ENCODE assay signal across 16 cellular contexts in genomic region chr1:70361727-70362413, GRCh38. TPM values are rescaled to one million over a fixed set of nuclear protein-coding genes. Genes with fewer than 3 reads are reported as not detected.
DNase-seq lines count a peak whose midpoint lies in the region; ATAC-seq and TF ChIP-seq lines count a peak whose summit lies in the region.
"Had no signal": no experiment of that assay in that cellular context is flagged by ENCODE, and none has a peak within 500 bp of the region (broad histone marks: within the 10 kb centered on the region; RNA-seq: fewer than 3 reads in every experiment).

No MANE protein-coding gene starts in this region.

- H3K4me1 Mint-ChIP-seq in endothelial cell (ENCODE audit: unreplicated experiment): peaks cover 21% of the 10 kb centered on the region

- no peaks in the 10 kb centered on the region for H3K36me3 Mint-ChIP-seq in endothelial cell (ENCODE audit: low read depth, unreplicated experiment)

- H3K9me3 ChIP-seq in IMR-90 (ENCODE audit: control insufficient read depth, insufficient read depth, low read length) (no peaks in the 10 kb centered on the region), neural cell (ENCODE audit: low read length) (no peaks in the 10 kb centered on the region)
- H3K9me3 ChIP-seq: body of pancreas, psoas muscle had no signal

- H3K27me3 ChIP-seq in IMR-90 (ENCODE audit: control insufficient read depth, insufficient read depth, low read length) (no peaks in the 10 kb centered on the region), neural cell (ENCODE audit: insufficient read depth, low read depth, low read length) (no peaks in the 10 kb centered on the region)
- H3K27me3 ChIP-seq: body of pancreas had no signal

- H3K4ac ChIP-seq in IMR-90 (ENCODE audit: low read depth, low read length): no peak overlapping the region

- no peak overlapping the region for H2AK9ac ChIP-seq in IMR-90 (replicated peaks; ENCODE audit: low read depth, low read length, poor library complexity)

- H3K4me3 ChIP-seq in IMR-90 (ENCODE audit: insufficient read depth, low read depth, low read length) (no peak overlapping the region), neural cell (ENCODE audit: low read length) (peak overlapping the region; percentile 57)
- H3K4me3 ChIP-seq: body of pancreas, K562, psoas muscle had no signal

- TF ChIP-seq RAD21 in IMR-90 (IDR thresholded peaks at IDR 0.05; ENCODE audit: low read length) (no peak), neural cell (conservative IDR thresholded peaks at IDR 0.05) (peak; percentile 17)

- H3K36me3 ChIP-seq in IMR-90 (ENCODE audit: control insufficient read depth, insufficient read depth, low read length): peaks cover 2% of the 10 kb centered on the region; the same call in 1 of the 2 replicates
- no peaks in the 10 kb centered on the region for H3K36me3 ChIP-seq in neural cell (ENCODE audit: insufficient read depth, low read length)

- H4K8ac ChIP-seq in IMR-90 (ENCODE audit: low read depth in 2 of 2, low read length in 2 of 2): no peak overlapping the region

- H3K9me2 ChIP-seq in neural cell (ENCODE audit: insufficient read depth, low read length): no peaks in the 10 kb centered on the region

- intact Hi-C loops in IMR-90 (cut with micrococcal nuclease): no loop called here

- CTCF ChIA-PET in IMR-90 (lab: Yijun Ruan, JAX): no interaction called here

- H3K27ac ChIP-seq in IMR-90 (ENCODE audit: insufficient read depth, low read length) (no peak overlapping the region), neural cell (ENCODE audit: low read length) (peak overlapping the region; percentile 94)
- H3K27ac ChIP-seq: body of pancreas, psoas muscle had no signal

- no peaks in the 10 kb centered on the region for H4K20me1 ChIP-seq in IMR-90 (ENCODE audit: insufficient read depth, low read length)
- no peaks in the 10 kb centered on the region for H4K20me1 ChIP-seq in neural cell (ENCODE audit: insufficient read depth)

- POLR2A ChIA-PET in IMR-90 (lab: Charles Lee; ENCODE audit: unreplicated experiment): no interaction called here

- no peak overlapping the region for H2BK120ac ChIP-seq in IMR-90 (ENCODE audit: low read depth, low read length)

- no peak for TF ChIP-seq CTCF in IMR-90 (conservative IDR thresholded peaks at IDR 0.05; ENCODE audit: low read depth, low read length)
- TF ChIP-seq CTCF in endothelial cell (IDR thresholded peaks at IDR 0.05; ENCODE audit: unreplicated experiment): no peak
- no peak for TF ChIP-seq CTCF in neural cell (IDR thresholded peaks at IDR 0.05; ENCODE audit: poor library complexity, severe bottlenecking)

- DNase-seq in AG20443 (ENCODE audit: low spot score) (peak; percentile 20), IMR-90 (peak; percentile 73), endothelial cell (ENCODE audit: low spot score) (peak; percentile 20), cerebellar nuclear complex (lab: John Stamatoyannopoulos, UW) (no peak)
- DNase-seq in central memory CD4-positive, alpha-beta T cell: no peak
- no peak for DNase-seq in stimulated activated CD8-positive, alpha-beta memory T cell treated with anti-CD3 and anti-CD28 coated beads, Interleukin-4, amount 100 ng/mL, for 48 hours
- DNase-seq: activated T-cell treated with anti-CD3 and anti-CD28 coated beads, Interleukin-2, amount 50 U/mL, for 4 hours; body of pancreas; C1 segment of cervical spinal cord; NCI-H1930; psoas muscle; stimulated activated CD4-positive, alpha-beta T cell treated with anti-CD3 and anti-CD28 coated beads, Interleukin-4, amount 100 ng/mL, for 1 hour; stimulated activated naive CD4-positive, alpha-beta T cell treated with Interleukin-2 at 50 U/mL for 16 hours had no signal

- 0 out of 4 replicates have a peak, but pooled peaks cover 0 to 3% of the 10 kb centered on the region in 2 experiments for H3K79me1 ChIP-seq in IMR-90 (ENCODE audit: low read depth in 1 of 2, low read length in 2 of 2)

- no peak overlapping the region for H3K56ac ChIP-seq in IMR-90 (ENCODE audit: extremely low read depth, insufficient read depth, low read length)

- H3K27ac Mint-ChIP-seq in endothelial cell (ENCODE audit: unreplicated experiment): peak overlapping the region; percentile 95

- no peak overlapping the region for H2AK5ac ChIP-seq in IMR-90 (ENCODE audit: low read depth, low read length)

- H2BK5ac ChIP-seq in IMR-90 (ENCODE audit: low read depth, low read length, poor library complexity, severe bottlenecking): no peak overlapping the region

- no peak for TF ChIP-seq POLR2A in IMR-90 (IDR thresholded peaks at IDR 0.05; ENCODE audit: low read depth, low read length)

- H3K23ac ChIP-seq in IMR-90 (ENCODE audit: low read depth, low read length): no peak overlapping the region

- peaks cover 7% of the 10 kb centered on the region for H3F3A ChIP-seq in neural cell (ENCODE audit: insufficient read depth, low read length, poor library complexity, severe bottlenecking)

- H2BK15ac ChIP-seq in IMR-90 (ENCODE audit: low read depth, low read length): no peak overlapping the region

- H2AFZ ChIP-seq in IMR-90 (replicated peaks; ENCODE audit: low read length, poor library complexity) (no peak overlapping the region), neural cell (ENCODE audit: low read depth, low read length) (peak overlapping the region; percentile 56)

- no peaks in the 10 kb centered on the region for H3K9me1 ChIP-seq in IMR-90 (ENCODE audit: insufficient read depth, low read length)

- H4K5ac ChIP-seq in IMR-90 (ENCODE audit: low read depth, low read length): no peak overlapping the region

- no peak overlapping the region for H3K14ac ChIP-seq in IMR-90 (replicated peaks; ENCODE audit: low read depth, low read length)

- H3K9me3 Mint-ChIP-seq in endothelial cell (ENCODE audit: unreplicated experiment): no peaks in the 10 kb centered on the region
- H3K9me3 Mint-ChIP-seq: activated T-cell treated with anti-CD3 and anti-CD28 coated beads, Interleukin-2, amount 50 U/mL, for 4 hours had no signal

- dilution Hi-C loops in IMR-90 (cut with HindIII; ENCODE audit: low sequenced_read_pairs, unreplicated experiment): no loop called here

- no CpG with 5 or more reads among the region's 3 CpGs for WGBS in IMR-90 (ENCODE audit: extremely low coverage in 2 of 2, insufficient read length in 1 of 2), 2 experiments

- H3K9ac ChIP-seq in IMR-90 (ENCODE audit: low read depth, low read length) (no peak overlapping the region), neural cell (ENCODE audit: low read length) (peak overlapping the region; percentile 64)

- no peaks in the 10 kb centered on the region for H3K4me1 ChIP-seq in IMR-90 (ENCODE audit: control insufficient read depth, insufficient read depth, low read length)
- H3K4me1 ChIP-seq: body of pancreas, psoas muscle had no signal

- H3K79me2 ChIP-seq in neural cell (replicated peaks; ENCODE audit: insufficient read depth, low read length): no peaks in the 10 kb centered on the region

- peak; percentile 64 for TF ChIP-seq EP300 in neural cell (conservative IDR thresholded peaks at IDR 0.05; ENCODE audit: poor library complexity, severe bottlenecking)

- in situ Hi-C loops in IMR-90 (cut with MboI; ENCODE audit: low sequenced_read_pairs): no loop called here

- H2BK20ac ChIP-seq in IMR-90 (ENCODE audit: low read depth, low read length): no peak overlapping the region

- no peak overlapping the region for H3K18ac ChIP-seq in IMR-90 (ENCODE audit: low read depth, low read length)

- no peaks in the 10 kb centered on the region for H3K27me3 Mint-ChIP-seq in endothelial cell (ENCODE audit: unreplicated experiment)

- H4K91ac ChIP-seq in IMR-90 (ENCODE audit: insufficient read depth, low read depth, low read length): no peak overlapping the region

- H3K4me2 ChIP-seq in IMR-90 (ENCODE audit: low read depth, low read length) (peak overlapping the region; percentile 47), neural cell (ENCODE audit: low read length) (peak overlapping the region; percentile 93)

- BruUV-seq in IMR-90 (replicated peaks; lab: Mats Ljungman, UMichigan): no TSS peak

- ATAC-seq in IMR-90 (ENCODE audit: low read depth) (peak; percentile 37), HG03045 (IDR thresholded peaks at IDR 0.05; ENCODE audit: unreplicated experiment) (no peak)
- ATAC-seq: activated T-cell treated with anti-CD3 and anti-CD28 coated beads, Interleukin-2, amount 50 U/mL, for 4 hours; body of pancreas; K562; psoas muscle had no signal

- no peak overlapping the region for H3K4me3 Mint-ChIP-seq in endothelial cell (ENCODE audit: unreplicated experiment)
- H3K4me3 Mint-ChIP-seq: activated T-cell treated with anti-CD3 and anti-CD28 coated beads, Interleukin-2, amount 50 U/mL, for 4 hours had no signal

TF ChIP-seq in IMR-90, 13 proteins besides CTCF, POLR2A, EP300 and RAD21:
- TF ChIP-seq SMC3 (IDR thresholded peaks at IDR 0.05; ENCODE audit: low read depth, low read length) (no peak), MAFK (IDR thresholded peaks at IDR 0.05; ENCODE audit: low read depth, low read length) (peak; percentile 18; the same call in 1 of the 2 replicates)
TF ChIP-seq in IMR-90: peak in this region for 1.

TF ChIP-seq in neural cell, 6 proteins besides CTCF, POLR2A, EP300 and RAD21 (continues in another document):
- no peak for TF ChIP-seq POLR2AphosphoS5 (IDR thresholded peaks at IDR 0.05)

RNA-seq across cellular contexts. Expression of gene ANKRD13C, which starts 7.3 kb away (rescaled TPM):
- total RNA-seq in IMR-90 (2012; rRNA removed) (10.9 and 18.9 TPM in 2 replicates), endothelial cell (ENCODE audit: unreplicated experiment) (20.9 TPM)
- polyA plus RNA-seq in IMR-90 (2012; rRNA removed) (8.3 and 8.5 TPM in 2 replicates), neural cell (52.7 and 53.3 TPM in 2 replicates)
- polyA plus RNA-seq in IMR-90 (2012; cell fraction: cytosol; rRNA removed): 3.2 and 3.6 TPM in 2 replicates
- 5.0 and 5.1 TPM in 2 replicates for polyA plus RNA-seq in IMR-90 (2012; cell fraction: nucleus; rRNA removed; ENCODE audit: low replicate concordance)
- polyA minus RNA-seq in neural cell: 96.9 and 102 TPM in 2 replicates

RNA-seq across cellular contexts. Expression of gene CTH, which starts 49.2 kb away (rescaled TPM):
- total RNA-seq in IMR-90 (2012; rRNA removed) (2.5 and 2.7 TPM in 2 replicates), endothelial cell (ENCODE audit: unreplicated experiment) (20.2 TPM)
- polyA plus RNA-seq in IMR-90 (2012; rRNA removed) (2.8 and 3.0 TPM in 2 replicates), neural cell (10.0 and 11.2 TPM in 2 replicates)
- 1.2 and 1.4 TPM in 2 replicates for polyA plus RNA-seq in IMR-90 (2012; cell fraction: cytosol; rRNA removed)
- polyA plus RNA-seq in IMR-90 (2012; cell fraction: nucleus; rRNA removed; ENCODE audit: low replicate concordance): 1.2 and 5.2 TPM in 2 replicates
- 6.8 and 9.1 TPM in 2 replicates for polyA minus RNA-seq in neural cell

Comparison
In these comparisons a context has a peak if more than half of its experiments do, and no peak if none do; other contexts are left out.
1. DNase-seq: peak in AG20443 (single experiment), IMR-90 (single experiment) and endothelial cell (single experiment); none in central memory CD4-positive, alpha-beta T cell (single experiment), stimulated activated CD8-positive, alpha-beta memory T cell treated with anti-CD3 and anti-CD28 coated beads, Interleukin-4, amount 100 ng/mL, for 48 hours (single experiment) and cerebellar nuclear complex (0 of 2).